In genomic region chr19:38163419-38164290, GRCh38 we compare ENCODE assay signal across 25 cellular contexts.
"Had no signal": no experiment of that assay in that cellular context is flagged by ENCODE, and none has a peak within 500 bp of the region (broad histone marks: within the 10 kb centered on the region; RNA-seq: fewer than 3 reads in every experiment).

No MANE protein-coding gene starts in this region.

- H3K27me3 Mint-ChIP-seq: activated CD8-positive, alpha-beta memory T cell treated with anti-CD3 and anti-CD28 coated beads, Interleukin-2, amount 10 ng/mL, durations not matched to agents 7 days and 5 days; activated naive CD8-positive, alpha-beta T cell; activated T-cell treated with anti-CD3 and anti-CD28 coated beads, Interleukin-2, amount 50 U/mL, for 24 hours had no signal

- H3K27me3 ChIP-seq: breast epithelium, SJCRH30 had no signal

- H3K4me1 Mint-ChIP-seq: activated CD8-positive, alpha-beta memory T cell treated with anti-CD3 and anti-CD28 coated beads, Interleukin-2, amount 10 ng/mL, durations not matched to agents 7 days and 5 days had no signal

- ATAC-seq: activated CD4-positive, CD25-positive, alpha-beta regulatory T cell treated with anti-CD3 and anti-CD28 coated beads, Interleukin-2, amount 50 U/mL, for 24 hours; activated CD8-positive, alpha-beta memory T cell treated with anti-CD3 and anti-CD28 coated beads, Interleukin-2, amount 10 ng/mL, durations not matched to agents 7 days and 5 days had no signal

- H3K4me3 ChIP-seq: breast epithelium, SJCRH30 had no signal

- H3K27ac ChIP-seq: breast epithelium, SJCRH30 had no signal

- H3K27ac Mint-ChIP-seq: activated CD8-positive, alpha-beta memory T cell treated with anti-CD3 and anti-CD28 coated beads, Interleukin-2, amount 10 ng/mL, durations not matched to agents 7 days and 5 days; activated naive CD8-positive, alpha-beta T cell; activated T-cell treated with anti-CD3 and anti-CD28 coated beads, Interleukin-2, amount 50 U/mL, for 24 hours; activated T-helper 1 cell treated with anti-CD3 and anti-CD28 coated beads, Interleukin-12 subunit alpha, Interleukin-12 subunit beta, Interleukin-2, Interleukin-4 antibody, amounts not matched to agents 30 ng/mL and 10 ng/mL and 1 ng/mL, durations not matched to agents 14 hours and 24 hours and 36 hours had no signal

- DNase-seq: activated CD4-positive, alpha-beta T cell treated with anti-CD3 and anti-CD28 coated beads for 4 hours; activated CD8-positive, alpha-beta memory T cell treated with anti-CD3 and anti-CD28 coated beads, Interleukin-2, amount 10 ng/mL, durations not matched to agents 7 days and 5 days; activated effector memory CD4-positive, alpha-beta T cell treated with Interleukin-2 at 50 U/mL for 16 hours; activated naive CD4-positive, alpha-beta T cell; activated T-cell treated with anti-CD3 and anti-CD28 coated beads, Interleukin-2, amount 50 U/mL, for 24 hours; aorta; Kasumi-1; KBM-7; NCI-H1105 treated with DMSO at 0.1 percent for 48 hours; NCI-H146; NCI-H187 treated with DMSO at 0.1 percent for 48 hours; NCI-H2081 treated with DMSO at 0.1 percent for 48 hours; NCI-H2171; NCI-H2227 treated with DMSO at 0.1 percent for 48 hours; NCI-H510A; NCI-H526 treated with DMSO at 0.1 percent for 48 hours; NCI-H82; Right ventricle myocardium superior; RPMI8226; SJCRH30; SK-N-SH had no signal

- H3K4me3 Mint-ChIP-seq: activated CD8-positive, alpha-beta memory T cell treated with anti-CD3 and anti-CD28 coated beads, Interleukin-2, amount 10 ng/mL, durations not matched to agents 7 days and 5 days; activated naive CD8-positive, alpha-beta T cell; activated T-cell treated with anti-CD3 and anti-CD28 coated beads, Interleukin-2, amount 50 U/mL, for 24 hours; activated T-helper 1 cell treated with anti-CD3 and anti-CD28 coated beads, Interleukin-12 subunit alpha, Interleukin-12 subunit beta, Interleukin-2, Interleukin-4 antibody, amounts not matched to agents 30 ng/mL and 10 ng/mL and 1 ng/mL, durations not matched to agents 14 hours and 24 hours and 36 hours had no signal

- H3K4me1 ChIP-seq: breast epithelium, SJCRH30 had no signal

- H3K9me3 ChIP-seq: SK-N-SH had no signal
